21 cellular contexts compared by ENCODE assay signal in genomic region chr3:19898725-19899124, GRCh38. TPM values are rescaled to one million over a fixed set of nuclear protein-coding genes. Genes with fewer than 3 reads are reported as not detected.
DNase-seq lines count a peak whose midpoint lies in the region; ATAC-seq and TF ChIP-seq lines count a peak whose summit lies in the region.
"Had no signal": no experiment of that assay in that cellular context is flagged by ENCODE, and none has a peak within 500 bp of the region (broad histone marks: within the 10 kb centered on the region; RNA-seq: fewer than 3 reads in every experiment).

No MANE protein-coding gene starts in this region.

- H3K4me3 ChIP-seq in skeletal muscle satellite cell (ENCODE audit: low read length): peak overlapping the region; percentile 50
- H3K4me3 ChIP-seq: BLaER1, dorsolateral prefrontal cortex had no signal

- peaks cover 23% of the 10 kb centered on the region for H3K4me1 ChIP-seq in skeletal muscle satellite cell (ENCODE audit: control insufficient read depth, insufficient read depth, low read length)
- H3K4me1 ChIP-seq: BLaER1 had no signal

- H3K4me2 ChIP-seq in skeletal muscle satellite cell (ENCODE audit: low read length): peak overlapping the region; percentile 82
- H3K4me2 ChIP-seq: BLaER1 had no signal

- DNase-seq in HCEC 1CT (peak; percentile 41), foreskin melanocyte (peak; percentile 76), GM13976 (ENCODE audit: low spot score) (no peak)
- DNase-seq: activated naive CD4-positive, alpha-beta T cell; activated T-cell treated with anti-CD3 and anti-CD28 coated beads for 4 hours; dorsolateral prefrontal cortex; H7; hippocampal formation; Kasumi-1; kidney glomerular epithelial cell; midbrain; NCI-H1436; NCI-H2171 treated with DMSO at 0.1 percent for 48 hours; RPMI8226; T-helper 1 cell had no signal

- H3K27me3 ChIP-seq in skeletal muscle satellite cell (ENCODE audit: control insufficient read depth, insufficient read depth, low read length): no peaks in the 10 kb centered on the region
- H3K27me3 ChIP-seq: BLaER1, dorsolateral prefrontal cortex had no signal

- H3K36me3 ChIP-seq in skeletal muscle satellite cell (ENCODE audit: insufficient read depth, low read length): no peaks in the 10 kb centered on the region
- H3K36me3 ChIP-seq: BLaER1 had no signal

- no peak for TF ChIP-seq CTCF in GM13976 (IDR thresholded peaks at IDR 0.05; ENCODE audit: borderline replicate concordance, control extremely low read depth, extremely low read depth, insufficient read depth, missing control alignments)

- H3K9me3 ChIP-seq in skeletal muscle satellite cell (replicated peaks; ENCODE audit: low read length): no peaks in the 10 kb centered on the region
- H3K9me3 ChIP-seq: BLaER1 had no signal

- H3K9ac ChIP-seq in skeletal muscle satellite cell (ENCODE audit: low read depth, low read length): peak overlapping the region; percentile 58
- H3K9ac ChIP-seq: BLaER1 had no signal

- ATAC-seq in SK-N-SH treated with all-trans-retinoic acid at 6 μM for 48 hours (peak; percentile 79), GM19467 (IDR thresholded peaks at IDR 0.05; ENCODE audit: unreplicated experiment) (no peak), HG03039 (IDR thresholded peaks at IDR 0.05; ENCODE audit: unreplicated experiment) (no peak)

- in situ Hi-C loops in GM13976 (cut with MboI; ENCODE audit: low sequenced_read_pairs, unreplicated experiment): no loop called here

TF ChIP-seq in SK-N-SH treated with all-trans-retinoic acid at 6 μM for 48 hours, 23 proteins besides CTCF, POLR2A, EP300 and RAD21:
- TF ChIP-seq ZFP30 (CRISPR knock-in tag; IDR thresholded peaks at IDR 0.05): no peak
- peak; percentile 60 for TF ChIP-seq ISL1 (CRISPR knock-in tag; IDR thresholded peaks at IDR 0.05)
- TF ChIP-seq TOX (CRISPR knock-in tag; IDR thresholded peaks at IDR 0.05; ENCODE audit: borderline replicate concordance): no peak
- TF ChIP-seq CSDC2 (CRISPR knock-in tag; IDR thresholded peaks at IDR 0.05): no peak
- no peak for TF ChIP-seq CREB5 (CRISPR knock-in tag; IDR thresholded peaks at IDR 0.05; ENCODE audit: low read depth)
TF ChIP-seq in SK-N-SH treated with all-trans-retinoic acid at 6 μM for 48 hours: peak in this region for 1.

RNA-seq across cellular contexts. Expression of gene EFHB, which starts 35.3 kb away (rescaled TPM):
- 0.22 TPM in 1 of 2 replicates, not detected in the other for total RNA-seq in skeletal muscle satellite cell (2012; rRNA removed)
- total RNA-seq: skeletal muscle tissue had no signal

RNA-seq across cellular contexts. Expression of gene RAB5A, which starts 48.2 kb away (rescaled TPM):
- 64.9 and 70.5 TPM in 2 replicates for total RNA-seq in skeletal muscle satellite cell (2012; rRNA removed)
